ENCODE assay signal across 8 cellular contexts in genomic region chr22:36775589-36775965, GRCh38. TPM values are rescaled to one million over a fixed set of nuclear protein-coding genes. Genes with fewer than 3 reads are reported as not detected.
DNase-seq lines count a peak whose midpoint lies in the region; ATAC-seq, FAIRE-seq and TF ChIP-seq lines count a peak whose summit lies in the region.

No MANE protein-coding gene starts in this region.

- H3K79me2 ChIP-seq in SK-N-SH (ENCODE audit: insufficient read depth): no peaks in the 10 kb centered on the region
- H3K79me2 ChIP-seq in mammary epithelial cell (ENCODE audit: insufficient read depth, low read length): no peaks in the 10 kb centered on the region

- TF ChIP-seq EP300 in SK-N-SH (IDR thresholded peaks at IDR 0.05; ENCODE audit: borderline replicate concordance in 1 of 2, low read depth in 1 of 2, low read length in 1 of 2): no peak

- H3K27ac ChIP-seq in SK-N-SH (ENCODE audit: low read depth in 2 of 2, low read length in 1 of 2): peak overlapping the region in 1 of 2 experiments; percentile 73; a peak in 1 of 4 replicates
- H3K27ac ChIP-seq in mammary epithelial cell (ENCODE audit: insufficient read depth, low read depth, low read length): peak overlapping the region; percentile 42

- H3K4me2 ChIP-seq in SK-N-SH (peak overlapping the region; percentile 85), mammary epithelial cell (ENCODE audit: insufficient read depth, low read depth, low read length) (peak overlapping the region; percentile 92)

- CTCF ChIA-PET in SK-N-SH (lab: Yijun Ruan, JAX): interaction anchor here (0.9 to 6.1 kb wide), 6 partner anchors 16 to 424 kb away, joined by 3 to 55 read pairs (median 4); no protein-coding TSS in a partner anchor
- CTCF ChIA-PET in mammary epithelial cell (lab: Charles Lee; ENCODE audit: low non-redundant PET): interaction anchor here (0.6 to 1.0 kb wide), 3 partner anchors 78 to 246 kb away, joined by 4 to 6 read pairs (median 5); no protein-coding TSS in a partner anchor

- no peaks in the 10 kb centered on the region for H3F3A ChIP-seq in SK-N-SH (replicated peaks; ENCODE audit: insufficient read depth)

- H3K36me3 ChIP-seq in SK-N-SH (replicated peaks in 1 of 2; ENCODE audit: control insufficient read depth in 1 of 2, insufficient read depth in 2 of 2, low read length in 1 of 2): peaks cover 0 to 11% of the 10 kb centered on the region in 2 experiments
- H3K36me3 ChIP-seq in mammary epithelial cell (ENCODE audit: insufficient read depth, low read length): no peaks in the 10 kb centered on the region

- 1% methylated on average over 15 of the region's 23 CpGs for WGBS in SK-N-SH (ENCODE audit: low lambda C conversion rate)
- 2% methylated on average over 6 of the region's 23 CpGs for WGBS in mammary epithelial cell (ENCODE audit: low coverage, missing lambda C conversion rate)

- BruUV-seq in mammary epithelial cell (replicated peaks; lab: Mats Ljungman, UMichigan): no TSS peak

- no peak for TF ChIP-seq CTCF in SK-N-SH (IDR thresholded peaks at IDR 0.05)
- TF ChIP-seq CTCF in mammary epithelial cell (conservative IDR thresholded peaks at IDR 0.05 in 1 of 2, IDR thresholded peaks at IDR 0.05 in 1 of 2; ENCODE audit: extremely low read depth in 1 of 2, insufficient read depth in 1 of 2, low read depth in 1 of 2, low read length in 2 of 2): no peak

- H3K9me2 ChIP-seq in SK-N-SH: no peaks in the 10 kb centered on the region

- dilution Hi-C loops in mammary epithelial cell (cut with HindIII; ENCODE audit: low sequenced_read_pairs): loop anchor here (5.0 kb wide), 1 partner anchor 57 kb away; no protein-coding TSS in a partner anchor

- peak overlapping the region; percentile 96 for H3K4me3 ChIP-seq in GM08714 (ENCODE audit: low read length)
- H3K4me3 ChIP-seq in SK-N-SH (ENCODE audit: low read depth in 2 of 2, low read length in 1 of 2): peak overlapping the region; percentile 84 to 86
- H3K4me3 ChIP-seq in mammary epithelial cell (replicated peaks in 1 of 3; ENCODE audit: insufficient read depth in 1 of 3, low read depth in 2 of 3, low read length in 3 of 3): peak overlapping the region; percentile 72 to 85 (median 80)

- ATAC-seq in HG02970 (IDR thresholded peaks at IDR 0.05; ENCODE audit: low FRiP score, unreplicated experiment) (peak; percentile 26), GM18867 (IDR thresholded peaks at IDR 0.05; ENCODE audit: unreplicated experiment) (no peak)

- no peak for TF ChIP-seq RAD21 in SK-N-SH (IDR thresholded peaks at IDR 0.05; ENCODE audit: low read length)

- FAIRE-seq in frontal cortex (lab: Jason Lieb, UNC): no peak

- H4K20me1 ChIP-seq in SK-N-SH (ENCODE audit: insufficient read depth): no peaks in the 10 kb centered on the region
- no peaks in the 10 kb centered on the region for H4K20me1 ChIP-seq in mammary epithelial cell (ENCODE audit: insufficient read depth, low read length)

- DNase-seq in SK-N-SH: no peak
- DNase-seq in mammary epithelial cell: peak; percentile 7
- peak; percentile 84 for DNase-seq in left kidney (ENCODE audit: low read depth, low spot score)
- peak; percentile 30 for DNase-seq in stimulated activated CD4-positive, alpha-beta T cell treated with anti-CD3 and anti-CD28 coated beads, Interleukin-4, amount 100 ng/mL, for 1 hour
- no peak for DNase-seq in frontal cortex (ENCODE audit: low spot score in 2 of 2)

- no peaks in the 10 kb centered on the region for H3K9me3 ChIP-seq in SK-N-SH
- no peaks in the 10 kb centered on the region for H3K9me3 ChIP-seq in mammary epithelial cell (replicated peaks; ENCODE audit: insufficient read depth, low read length)

- in situ Hi-C loops in mammary epithelial cell (cut with MboI; ENCODE audit: low sequenced_read_pairs in 2 of 2): loop anchor here in 1 of 2 donors (10.0 kb wide), 1 partner anchor 231 kb away; no protein-coding TSS in a partner anchor

- POLR2A ChIA-PET in SK-N-SH (lab: Yijun Ruan, JAX): interaction anchor here (0.8 to 1.7 kb wide), 7 partner anchors 17 to 276 kb away, joined by 3 to 11 read pairs (median 4); partner anchors contain the start of genes CACNG2, EIF3D, FOXRED2 and KCTD17

- peak overlapping the region; percentile 88 for H2AFZ ChIP-seq in SK-N-SH (ENCODE audit: low read depth)
- peak overlapping the region; percentile 95 for H2AFZ ChIP-seq in mammary epithelial cell (ENCODE audit: low read depth, low read length)

- H3K4me1 ChIP-seq in SK-N-SH (ENCODE audit: control insufficient read depth in 1 of 2, insufficient read depth in 2 of 2, low read depth in 1 of 2, low read length in 1 of 2) (peaks cover 0 to 10% of the 10 kb centered on the region in 2 experiments; a peak in 3 of 4 replicates), mammary epithelial cell (ENCODE audit: insufficient read depth, low read length) (peaks cover 11% of the 10 kb centered on the region)

- H3K27me3 ChIP-seq in SK-N-SH (ENCODE audit: insufficient read depth): no peaks in the 10 kb centered on the region
- no peaks in the 10 kb centered on the region for H3K27me3 ChIP-seq in mammary epithelial cell (ENCODE audit: insufficient read depth, low read length)

- peak overlapping the region; percentile 73 for H3K9ac ChIP-seq in SK-N-SH
- peak overlapping the region; percentile 63 for H3K9ac ChIP-seq in mammary epithelial cell (ENCODE audit: insufficient read depth, low read length)

- intact Hi-C loops in mammary epithelial cell (cut with micrococcal nuclease): loop anchor here (2.0 kb wide), 1 partner anchor 229 kb away; no protein-coding TSS in a partner anchor

TF ChIP-seq in SK-N-SH, 30 proteins besides CTCF, POLR2A, EP300 and RAD21:
- TF ChIP-seq CHD2 (IDR thresholded peaks at IDR 0.05; ENCODE audit: low read length, partially characterized antibody) (no peak), MXI1 (IDR thresholded peaks at IDR 0.05; ENCODE audit: low read depth, low read length) (peak; percentile 4; the same call in 1 of the 2 replicates)

RNA-seq across cellular contexts. Expression of gene IFT27, which starts 0.3 kb away (rescaled TPM):
- polyA plus RNA-seq in SK-N-SH (2012; rRNA removed): 29.4 and 31.5 TPM in 2 replicates
- polyA plus RNA-seq in SK-N-SH (2012; cell fraction: cytosol; rRNA removed): 17.5 and 19.3 TPM in 2 replicates
- polyA plus RNA-seq in SK-N-SH (2012; cell fraction: nucleus; rRNA removed): 99.3 and 119 TPM in 2 replicates
- 10 to 100 TPM; 13.7 to 22.3 TPM for total RNA-seq in mammary epithelial cell
- 8.6 TPM for polyA plus RNA-seq in mammary epithelial cell
- polyA minus RNA-seq in mammary epithelial cell: not detected
- 17.5 TPM for total RNA-seq in frontal cortex

RNA-seq across cellular contexts. Expression of gene PVALB, which starts 41.3 kb away (rescaled TPM):
- polyA plus RNA-seq in SK-N-SH (2012; rRNA removed) (not detected in 2 replicates), mammary epithelial cell (not detected)
- polyA plus RNA-seq in SK-N-SH (2012; cell fraction: cytosol; rRNA removed): not detected in 2 replicates
- polyA plus RNA-seq in SK-N-SH (2012; cell fraction: nucleus; rRNA removed): not detected in 2 replicates
- total RNA-seq in mammary epithelial cell (not detected), frontal cortex (not detected)
- polyA minus RNA-seq in mammary epithelial cell: not detected

Comparison
In these comparisons a context has a peak if more than half of its experiments do, and no peak if none do; other contexts are left out.
1. DNase-seq: peak in mammary epithelial cell (single experiment), left kidney (single experiment) and stimulated activated CD4-positive, alpha-beta T cell treated with anti-CD3 and anti-CD28 coated beads, Interleukin-4, amount 100 ng/mL, for 1 hour (single experiment); none in SK-N-SH (single experiment) and frontal cortex (0 of 2).
2. Peak in every context shown above with its lines, with median percentiles within 50 percentile points of each other: H3K4me3 ChIP-seq.